Comparison of ENCODE assay signal across 27 cellular contexts in genomic region chr5:3352711-3353110, GRCh38.
"Had no signal": no experiment of that assay in that cellular context is flagged by ENCODE, and none has a peak within 500 bp of the region (broad histone marks: within the 10 kb centered on the region; RNA-seq: fewer than 3 reads in every experiment).

No MANE protein-coding gene starts in this region.

- H3K4me1 Mint-ChIP-seq: immature natural killer cell, memory B cell had no signal

- ATAC-seq: gastroesophageal sphincter; left cardiac atrium; lower lobe of right lung; natural killer cell treated with Interleukin-12 subunit alpha and Interleukin-12 subunit beta and Interleukin-15 and Interleukin-18, amount 100 ng/mL, for 72 hours; right lobe of liver; upper lobe of right lung had no signal

- H3K4me3 ChIP-seq: colonic mucosa, esophagus squamous epithelium, gastroesophageal sphincter, left ventricle myocardium inferior, lower lobe of right lung, neural progenitor cell, prostate gland, right lobe of liver, skin epidermis, tibial artery, upper lobe of right lung had no signal

- H3K36me3 ChIP-seq: colonic mucosa, esophagus squamous epithelium, gastroesophageal sphincter, left ventricle myocardium inferior, lower lobe of right lung, neural progenitor cell, prostate gland, right lobe of liver, tibial artery, upper lobe of right lung had no signal

- DNase-seq: caudate nucleus; colonic mucosa; effector CD8-positive, alpha-beta T cell; esophagus squamous epithelium; foreskin fibroblast; glutamatergic neuron; immature natural killer cell; kidney; left cardiac atrium; left ventricle myocardium inferior; lower lobe of right lung; midbrain; nucleus accumbens; stimulated activated CD4-positive, alpha-beta T cell treated with anti-CD3 and anti-CD28 coated beads, Interleukin-12 subunit alpha, Interleukin-12 subunit beta, amount 100 ng/mL, for 4 hours; stimulated activated naive CD4-positive, alpha-beta T cell; upper lobe of right lung had no signal

- H3K36me3 Mint-ChIP-seq: immature natural killer cell, memory B cell, neural progenitor cell had no signal

- H3K9me3 Mint-ChIP-seq: neural progenitor cell had no signal

- FAIRE-seq: endometrium, kidney had no signal

- H3K9ac ChIP-seq: neural progenitor cell, parathyroid adenoma had no signal

- H3K9me3 ChIP-seq: colonic mucosa, esophagus squamous epithelium, left ventricle myocardium inferior, lower lobe of right lung, prostate gland, right lobe of liver, tibial artery, upper lobe of right lung had no signal

- H3K27ac ChIP-seq: colonic mucosa, epithelial cell of prostate, esophagus squamous epithelium, gastroesophageal sphincter, left ventricle myocardium inferior, lower lobe of right lung, neural progenitor cell, parathyroid adenoma, prostate gland, right lobe of liver, skin epidermis, tibial artery, upper lobe of right lung had no signal

- H3K27me3 ChIP-seq: colonic mucosa, esophagus squamous epithelium, neural progenitor cell, right lobe of liver, upper lobe of right lung had no signal

- H3K4me1 ChIP-seq: colonic mucosa, esophagus squamous epithelium, gastroesophageal sphincter, left ventricle myocardium inferior, lower lobe of right lung, neural progenitor cell, parathyroid adenoma, prostate gland, right lobe of liver, tibial artery, upper lobe of right lung had no signal

- H3K4me3 Mint-ChIP-seq: immature natural killer cell; memory B cell; natural killer cell treated with Interleukin-12 subunit alpha and Interleukin-12 subunit beta and Interleukin-15 and Interleukin-18, amount 100 ng/mL, for 72 hours; neural progenitor cell had no signal

- H3K27ac Mint-ChIP-seq: immature natural killer cell; memory B cell; natural killer cell treated with Interleukin-12 subunit alpha and Interleukin-12 subunit beta and Interleukin-15 and Interleukin-18, amount 100 ng/mL, for 72 hours; neural progenitor cell had no signal

- H3K27me3 Mint-ChIP-seq: memory B cell; natural killer cell treated with Interleukin-12 subunit alpha and Interleukin-12 subunit beta and Interleukin-15 and Interleukin-18, amount 100 ng/mL, for 72 hours had no signal
